In the genomic region with DNA sequence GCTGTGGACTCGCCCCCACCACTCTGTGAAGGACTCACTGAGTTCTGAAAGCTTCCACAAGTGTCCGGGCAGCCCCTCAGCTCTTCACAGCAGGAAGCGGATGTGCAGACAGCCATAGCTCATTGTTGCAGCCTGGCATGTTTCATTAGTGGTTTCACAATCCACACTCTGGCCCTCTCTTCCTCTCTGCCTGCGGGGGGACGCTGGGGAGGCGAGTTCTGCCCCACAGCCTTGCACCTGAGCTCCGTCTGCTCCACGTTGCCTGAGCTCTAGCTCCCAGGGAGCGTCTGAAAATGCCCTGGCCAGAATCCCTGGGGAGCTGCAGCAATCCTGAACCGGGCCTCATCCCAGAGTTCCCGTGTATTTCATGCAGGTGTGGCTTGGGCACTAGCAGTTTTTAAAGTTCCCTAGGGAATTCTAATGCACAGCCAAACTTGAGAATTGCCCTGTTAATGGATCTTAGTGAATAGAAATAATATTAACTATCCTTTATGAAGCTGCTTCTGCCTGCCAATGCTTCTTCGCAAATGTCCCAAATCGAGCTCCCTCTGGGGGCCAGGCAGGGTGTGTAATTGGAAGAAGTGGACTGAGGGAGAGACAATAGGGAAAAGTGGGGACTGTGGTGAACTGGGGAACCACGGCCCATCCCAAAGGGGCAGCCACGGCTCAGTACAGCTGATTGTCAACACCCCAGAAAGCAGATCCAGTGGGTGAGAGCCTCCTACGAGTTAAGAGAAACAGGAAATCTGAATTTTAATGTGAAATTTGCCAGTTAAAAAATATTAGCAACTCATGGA, we compare ENCODE assay signal across 8 cellular contexts. TPM values are rescaled to one million over a fixed set of nuclear protein-coding genes. Genes with fewer than 3 reads are reported as not detected.
DNase-seq lines count a peak whose midpoint lies in the region; ATAC-seq, FAIRE-seq and TF ChIP-seq lines count a peak whose summit lies in the region.

No MANE protein-coding gene starts in this region.

- no peak for TF ChIP-seq CTCF in right atrium auricular region (IDR thresholded peaks at IDR 0.05)
- no peak for TF ChIP-seq CTCF in endothelial cell of umbilical vein (IDR thresholded peaks at IDR 0.05; ENCODE audit: extremely low read depth in 1 of 2, insufficient read depth in 1 of 2, low read depth in 1 of 2, low read length in 2 of 2)
- TF ChIP-seq CTCF in spleen (IDR thresholded peaks at IDR 0.05 in 8 of 11, conservative IDR thresholded peaks at IDR 0.05 in 3 of 11): peak in 1 of 11 experiments; percentile 14

- CTCF ChIA-PET in endothelial cell of umbilical vein (lab: Charles Lee): interaction anchor here (1.2 to 2.2 kb wide), 4 partner anchors 22 to 92 kb away, joined by 3 to 5 read pairs (median 4); no protein-coding TSS in a partner anchor

- no peaks in the 10 kb centered on the region for H3K79me2 ChIP-seq in endothelial cell of umbilical vein (ENCODE audit: control insufficient read depth, insufficient read depth, low read length)

- H3K4me1 ChIP-seq in right atrium auricular region (peaks cover 0 to 45% of the 10 kb centered on the region in 2 donors), endothelial cell of umbilical vein (ENCODE audit: control insufficient read depth, extremely low read depth, insufficient read depth, low read length) (peaks cover 12% of the 10 kb centered on the region), spleen (peaks cover 19 to 99% (median 69%) of the 10 kb centered on the region in 6 donors)

- no TSS peak for BruUV-seq in endothelial cell of umbilical vein (replicated peaks; lab: Mats Ljungman, UMichigan)

- POLR2A ChIA-PET in endothelial cell of umbilical vein (lab: Charles Lee): no interaction called here

- WGBS in spleen, 5 donors: 12 to 30% (median 18%) methylated on average over 13 to 16 of the region's 16 CpGs

- no peak for TF ChIP-seq POLR2A in endothelial cell of umbilical vein (IDR thresholded peaks at IDR 0.05; ENCODE audit: low read depth, low read length)
- TF ChIP-seq POLR2A in spleen (IDR thresholded peaks at IDR 0.05): no peak

- no peak for FAIRE-seq in endothelial cell of umbilical vein (lab: Jason Lieb, UNC)

- H3K9me1 ChIP-seq in endothelial cell of umbilical vein (replicated peaks; ENCODE audit: control insufficient read depth, extremely low read depth, insufficient read depth, low read length): no peaks in the 10 kb centered on the region

- H4K20me1 ChIP-seq in endothelial cell of umbilical vein (replicated peaks; ENCODE audit: control insufficient read depth, extremely low read depth, insufficient read depth, low read length): no peaks in the 10 kb centered on the region

- dilution Hi-C loops in endothelial cell of umbilical vein (cut with MboI; ENCODE audit: extremely low pct_ligation_motif_present, low sequenced_read_pairs): no loop called here

- peak overlapping the region; percentile 22 for H2AFZ ChIP-seq in endothelial cell of umbilical vein (ENCODE audit: low read depth, low read length)

- intact Hi-C loops in Right ventricle myocardium superior (cut with DNase I) (no loop called here), endothelial cell of umbilical vein (cut with micrococcal nuclease) (no loop called here), spleen (cut with DNase I; ENCODE audit: low total_unique reads) (no loop called here)

- no peak overlapping the region for H3K4me3 ChIP-seq in right atrium auricular region
- no peak overlapping the region for H3K4me3 ChIP-seq in endothelial cell of umbilical vein (replicated peaks in 1 of 3; ENCODE audit: insufficient read depth in 1 of 3, low read depth in 1 of 3, low read length in 3 of 3)
- H3K4me3 ChIP-seq in spleen: peak overlapping the region in 1 of 8 donors; percentile 30

- H3K9ac ChIP-seq in endothelial cell of umbilical vein (replicated peaks; ENCODE audit: extremely low read depth, insufficient read depth, low read length): no peak overlapping the region

- ATAC-seq in Right ventricle myocardium superior (ENCODE audit: poor library complexity) (peak; percentile 4), HG02610 (IDR thresholded peaks at IDR 0.05; ENCODE audit: unreplicated experiment) (peak; percentile 56), HG03280 (IDR thresholded peaks at IDR 0.05; ENCODE audit: unreplicated experiment) (no peak)

- no peaks in the 10 kb centered on the region for H3K9me3 ChIP-seq in right atrium auricular region
- no peaks in the 10 kb centered on the region for H3K9me3 ChIP-seq in endothelial cell of umbilical vein (replicated peaks; ENCODE audit: control insufficient read depth, insufficient read depth, low read length)
- no peaks in the 10 kb centered on the region for H3K9me3 ChIP-seq in spleen

- H3K36me3 ChIP-seq in right atrium auricular region: no peaks in the 10 kb centered on the region
- no peaks in the 10 kb centered on the region for H3K36me3 ChIP-seq in endothelial cell of umbilical vein (ENCODE audit: control insufficient read depth in 2 of 2, extremely low read depth in 1 of 2, insufficient read depth in 2 of 2, low read length in 2 of 2)
- H3K36me3 ChIP-seq in spleen: no peaks in the 10 kb centered on the region

- H3K4me2 ChIP-seq in endothelial cell of umbilical vein (ENCODE audit: insufficient read depth, low read length): no peak overlapping the region

- H3K27me3 ChIP-seq in right atrium auricular region: no peaks in the 10 kb centered on the region
- peaks cover 6 to 16% of the 10 kb centered on the region in 2 experiments for H3K27me3 ChIP-seq in endothelial cell of umbilical vein (ENCODE audit: control insufficient read depth in 2 of 2, insufficient read depth in 2 of 2, low read length in 2 of 2)
- peaks cover 0 to 3% (median 0%) of the 10 kb centered on the region in 7 donors for H3K27me3 ChIP-seq in spleen (replicated peaks in 1 of 7)

- H3K27ac ChIP-seq in right atrium auricular region: no peak overlapping the region
- H3K27ac ChIP-seq in endothelial cell of umbilical vein (ENCODE audit: insufficient read depth, low read depth, low read length): no peak overlapping the region
- peak overlapping the region in 7 of 8 donors; percentile 63 to 87 (median 77) for H3K27ac ChIP-seq in spleen

- DNase-seq in Right ventricle myocardium superior (no peak), right atrium auricular region (ENCODE audit: low spot score) (no peak), NCI-H526 (lab: John Stamatoyannopoulos, UW) (peak; percentile 96 to 98), endothelial cell of umbilical vein (ENCODE audit: low read depth, low spot score) (no peak), spleen (peak; percentile 91), NCI-H774 (lab: John Stamatoyannopoulos, UW) (no peak)

TF ChIP-seq in endothelial cell of umbilical vein, 7 proteins besides CTCF, POLR2A, EP300 and RAD21:
- TF ChIP-seq GATA2 (IDR thresholded peaks at IDR 0.05; ENCODE audit: insufficient read depth, insufficient read length, low read depth, low read length) (no peak), MYC (IDR thresholded peaks at IDR 0.05; ENCODE audit: low read depth, low read length) (no peak), EZH2 (IDR thresholded peaks at IDR 0.05; ENCODE audit: borderline replicate concordance, low read depth, low read length, severe bottlenecking) (no peak), POLR2AphosphoS5 (IDR thresholded peaks at IDR 0.05; ENCODE audit: insufficient read depth, low read depth, low read length) (no peak), FOS (IDR thresholded peaks at IDR 0.05; ENCODE audit: borderline replicate concordance, insufficient read depth, low read length) (no peak), JUN (IDR thresholded peaks at IDR 0.05; ENCODE audit: borderline replicate concordance, insufficient read depth, insufficient read length, low read depth) (no peak)
- TF ChIP-seq, protein P1, sequence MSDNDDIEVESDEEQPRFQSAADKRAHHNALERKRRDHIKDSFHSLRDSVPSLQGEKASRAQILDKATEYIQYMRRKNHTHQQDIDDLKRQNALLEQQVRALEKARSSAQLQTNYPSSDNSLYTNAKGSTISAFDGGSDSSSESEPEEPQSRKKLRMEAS (IDR thresholded peaks at IDR 0.05; ENCODE audit: insufficient read depth, insufficient read length): no peak

RNA-seq across cellular contexts. Expression of gene CTCFL, which starts 51.5 kb away (rescaled TPM):
- total RNA-seq in Right ventricle myocardium superior: not detected
- total RNA-seq in right atrium auricular region: not detected
- not detected in 2 replicates for total RNA-seq in endothelial cell of umbilical vein
- polyA plus RNA-seq in endothelial cell of umbilical vein: not detected in 2 replicates
- polyA plus RNA-seq in endothelial cell of umbilical vein (2011; cell fraction: cytosol; rRNA removed): not detected in 2 replicates
- not detected in 2 replicates for polyA plus RNA-seq in endothelial cell of umbilical vein (2011; cell fraction: nucleus; rRNA removed)
- not detected in 2 replicates for polyA plus RNA-seq in endothelial cell of umbilical vein (2012)
- polyA minus RNA-seq in endothelial cell of umbilical vein: 1.9 and 4.4 TPM in 2 replicates
- polyA minus RNA-seq in endothelial cell of umbilical vein (2011; cell fraction: cytosol; rRNA and poly(A)+ RNA removed): not detected
- polyA minus RNA-seq in endothelial cell of umbilical vein (2011; cell fraction: nucleus; rRNA and poly(A)+ RNA removed): not detected in 2 replicates
- total RNA-seq in spleen: under 1 TPM in 1 of 7 donors, not detected in 6; 0.26 TPM
- under 1 TPM in 2 of 3 donors, not detected in 1; 0.23 to 0.45 TPM for polyA plus RNA-seq in spleen

Comparison
In these comparisons a context has a peak if more than half of its experiments do, and no peak if none do; other contexts are left out.
1. DNase-seq: peak in NCI-H526 (2 of 2) and spleen (single experiment); none in Right ventricle myocardium superior (single experiment), right atrium auricular region (single experiment), endothelial cell of umbilical vein (single experiment) and NCI-H774 (single experiment).
2. H3K27ac ChIP-seq: peak in spleen (7 of 8); none in right atrium auricular region (0 of 2) and endothelial cell of umbilical vein (single experiment).